In the genomic region with DNA sequence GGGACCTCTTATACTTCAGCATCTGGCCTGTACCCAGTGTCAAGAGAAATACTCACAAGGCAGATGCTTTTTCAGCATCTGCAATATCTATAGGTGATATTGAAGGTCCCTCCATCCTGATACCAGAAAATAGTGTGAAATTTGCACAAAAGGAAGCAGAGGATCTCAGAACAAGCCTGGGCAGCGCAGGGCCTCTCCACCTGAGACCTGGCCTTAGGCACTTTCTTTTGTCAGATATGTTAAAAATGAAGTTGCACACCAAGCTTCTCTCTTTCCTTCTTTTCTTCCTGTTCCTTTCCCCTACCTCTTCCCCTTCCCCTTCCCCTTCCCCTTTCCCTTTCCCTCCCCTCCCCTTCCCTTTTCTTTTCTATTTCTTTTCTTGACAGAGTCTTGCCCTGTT, we compare ENCODE assay signal across 15 cellular contexts.
DNase-seq lines count a peak whose midpoint lies in the region; ATAC-seq, FAIRE-seq and TF ChIP-seq lines count a peak whose summit lies in the region.
"Had no signal": no experiment of that assay in that cellular context is flagged by ENCODE, and none has a peak within 500 bp of the region (broad histone marks: within the 10 kb centered on the region; RNA-seq: fewer than 3 reads in every experiment).

No MANE protein-coding gene starts in this region.

- H3K9me3 Mint-ChIP-seq in stimulated activated naive CD8-positive, alpha-beta T cell treated with anti-CD3 and anti-CD28 coated beads, Interleukin-15, Interleukin-2, amounts not matched to agents 100 ng/mL and 50 ng/mL, for 24 hours: no peaks in the 10 kb centered on the region
- H3K9me3 Mint-ChIP-seq in stimulated activated naive CD8-positive, alpha-beta T cell treated with anti-CD3 and anti-CD28 coated beads, Interleukin-15, amount 100 ng/mL, for 72 hours: no peaks in the 10 kb centered on the region
- no peaks in the 10 kb centered on the region for H3K9me3 Mint-ChIP-seq in central memory CD8-positive, alpha-beta T cell

- H3K4me3 Mint-ChIP-seq in stimulated activated naive CD8-positive, alpha-beta T cell treated with anti-CD3 and anti-CD28 coated beads, Interleukin-15, Interleukin-2, amounts not matched to agents 100 ng/mL and 50 ng/mL, for 24 hours: no peak overlapping the region
- no peak overlapping the region for H3K4me3 Mint-ChIP-seq in stimulated activated naive CD8-positive, alpha-beta T cell treated with anti-CD3 and anti-CD28 coated beads, Interleukin-15, amount 100 ng/mL, for 72 hours
- no peak overlapping the region for H3K4me3 Mint-ChIP-seq in T-helper 17 cell
- no peak overlapping the region for H3K4me3 Mint-ChIP-seq in central memory CD8-positive, alpha-beta T cell

- ATAC-seq in stimulated activated naive CD8-positive, alpha-beta T cell treated with anti-CD3 and anti-CD28 coated beads, Interleukin-15, amount 100 ng/mL, for 72 hours: no peak
- ATAC-seq in T-helper 17 cell (no peak), GM18498 (IDR thresholded peaks at IDR 0.05; ENCODE audit: unreplicated experiment) (no peak)
- ATAC-seq in central memory CD8-positive, alpha-beta T cell (replicated peaks; ENCODE audit: extremely low read depth, poor library complexity, severe bottlenecking): no peak
- ATAC-seq: PC-3 had no signal

- no peaks in the 10 kb centered on the region for H3K27me3 Mint-ChIP-seq in stimulated activated naive CD8-positive, alpha-beta T cell treated with anti-CD3 and anti-CD28 coated beads, Interleukin-15, Interleukin-2, amounts not matched to agents 100 ng/mL and 50 ng/mL, for 24 hours
- H3K27me3 Mint-ChIP-seq in stimulated activated naive CD8-positive, alpha-beta T cell treated with anti-CD3 and anti-CD28 coated beads, Interleukin-15, amount 100 ng/mL, for 72 hours: no peaks in the 10 kb centered on the region
- H3K27me3 Mint-ChIP-seq in T-helper 17 cell: no peaks in the 10 kb centered on the region
- H3K27me3 Mint-ChIP-seq in central memory CD8-positive, alpha-beta T cell: no peaks in the 10 kb centered on the region

- no peak for TF ChIP-seq CTCF in D721Med (IDR thresholded peaks at IDR 0.05; ENCODE audit: insufficient read depth, missing control alignments)

- H3K27ac Mint-ChIP-seq in stimulated activated naive CD8-positive, alpha-beta T cell treated with anti-CD3 and anti-CD28 coated beads, Interleukin-15, Interleukin-2, amounts not matched to agents 100 ng/mL and 50 ng/mL, for 24 hours: peak overlapping the region; percentile 34
- peak overlapping the region in 1 of 2 donors; percentile 81 for H3K27ac Mint-ChIP-seq in stimulated activated naive CD8-positive, alpha-beta T cell treated with anti-CD3 and anti-CD28 coated beads, Interleukin-15, amount 100 ng/mL, for 72 hours
- H3K27ac Mint-ChIP-seq in T-helper 17 cell: peak overlapping the region; percentile 45
- peak overlapping the region; percentile 38 for H3K27ac Mint-ChIP-seq in central memory CD8-positive, alpha-beta T cell (ENCODE audit: low read depth)

- no peaks in the 10 kb centered on the region for H3K9me3 ChIP-seq in T-helper 17 cell (ENCODE audit: control insufficient read depth, low read length, poor library complexity, severe bottlenecking)
- H3K9me3 ChIP-seq: HAP-1 had no signal

- peaks cover 28% of the 10 kb centered on the region for H3K4me1 Mint-ChIP-seq in stimulated activated naive CD8-positive, alpha-beta T cell treated with anti-CD3 and anti-CD28 coated beads, Interleukin-15, Interleukin-2, amounts not matched to agents 100 ng/mL and 50 ng/mL, for 24 hours (ENCODE audit: low read depth)
- peaks cover 35% of the 10 kb centered on the region for H3K4me1 Mint-ChIP-seq in stimulated activated naive CD8-positive, alpha-beta T cell treated with anti-CD3 and anti-CD28 coated beads, Interleukin-15, amount 100 ng/mL, for 72 hours
- H3K4me1 Mint-ChIP-seq in T-helper 17 cell: peaks cover 25% of the 10 kb centered on the region
- H3K4me1 Mint-ChIP-seq in central memory CD8-positive, alpha-beta T cell: peaks cover 40% of the 10 kb centered on the region

- no peak for DNase-seq in stimulated activated naive CD8-positive, alpha-beta T cell treated with anti-CD3 and anti-CD28 coated beads, Interleukin-15, amount 100 ng/mL, for 72 hours
- DNase-seq in T-helper 17 cell (no peak), D721Med (ENCODE audit: insufficient read length, low spot score) (no peak), OCI-M2 (lab: John Stamatoyannopoulos, UW; ENCODE audit: unreplicated experiment) (no peak)
- DNase-seq in central memory CD8-positive, alpha-beta T cell (ENCODE audit: low spot score in 2 of 2): no peak
- DNase-seq: Calu3, DMS79 treated with DMSO at 0.1 percent for 48 hours, NCI-H1417 treated with DMSO at 0.1 percent for 48 hours, NCI-H2029, NCI-H2171, NCI-H446, PC-3 had no signal

- H3K36me3 Mint-ChIP-seq in stimulated activated naive CD8-positive, alpha-beta T cell treated with anti-CD3 and anti-CD28 coated beads, Interleukin-15, Interleukin-2, amounts not matched to agents 100 ng/mL and 50 ng/mL, for 24 hours (ENCODE audit: low read depth): peaks cover 14% of the 10 kb centered on the region
- H3K36me3 Mint-ChIP-seq in T-helper 17 cell (ENCODE audit: low read depth): peaks cover 6% of the 10 kb centered on the region
- peaks cover 27% of the 10 kb centered on the region for H3K36me3 Mint-ChIP-seq in central memory CD8-positive, alpha-beta T cell (ENCODE audit: insufficient read depth)

- FAIRE-seq in D721Med (lab: Jason Lieb, UNC): no peak
